ENCODE assay signal across 1 cellular context in genomic region chr5:77076961-77077820, GRCh38.
TF ChIP-seq lines count a peak whose summit lies in the region.

No MANE protein-coding gene starts in this region.

TF ChIP-seq in WTC11, 78 proteins besides CTCF, POLR2A, EP300 and RAD21 (continued from another document):
- TF ChIP-seq ZNF425 (CRISPR knock-in tag; conservative IDR thresholded peaks at IDR 0.05) (no peak), GRHL2 (CRISPR knock-in tag; IDR thresholded peaks at IDR 0.05; ENCODE audit: insufficient replicate concordance, severe bottlenecking) (no peak), JUN (CRISPR knock-in tag; IDR thresholded peaks at IDR 0.05) (0 out of 2 replicates have a peak, but pooled peaks have one; percentile 25), RELA (CRISPR knock-in tag; IDR thresholded peaks at IDR 0.05; ENCODE audit: borderline replicate concordance) (peak; percentile 18), GABPB1 (CRISPR knock-in tag; IDR thresholded peaks at IDR 0.05) (no peak), FOXK1 (CRISPR knock-in tag; IDR thresholded peaks at IDR 0.05) (peak; percentile 11; the same call in 1 of the 2 replicates), NFE2L1 (CRISPR knock-in tag; IDR thresholded peaks at IDR 0.05) (no peak), TEAD1 (CRISPR knock-in tag; IDR thresholded peaks at IDR 0.05) (peak; percentile 43; the same call in 1 of the 2 replicates), ETV6 (CRISPR knock-in tag; IDR thresholded peaks at IDR 0.05) (0 out of 2 replicates have a peak, but pooled peaks have one; percentile 28), ZNF532 (CRISPR knock-in tag; IDR thresholded peaks at IDR 0.05; ENCODE audit: borderline replicate concordance) (no peak), TP53 (CRISPR knock-in tag; IDR thresholded peaks at IDR 0.05) (peak; percentile 70; the same call in 1 of the 2 replicates), ZNF281 (CRISPR knock-in tag; IDR thresholded peaks at IDR 0.05) (no peak), MYBL2 (CRISPR knock-in tag; IDR thresholded peaks at IDR 0.05) (no peak), ZNF423 (CRISPR knock-in tag; IDR thresholded peaks at IDR 0.05) (peak; percentile 92), AFF4 (CRISPR knock-in tag; IDR thresholded peaks at IDR 0.05; ENCODE audit: borderline replicate concordance) (no peak), ZNF416 (CRISPR knock-in tag; IDR thresholded peaks at IDR 0.05) (peak; percentile 64; the same call in 1 of the 2 replicates), NR1H2 (CRISPR knock-in tag; IDR thresholded peaks at IDR 0.05) (no peak), ZNF512 (CRISPR knock-in tag; IDR thresholded peaks at IDR 0.05; ENCODE audit: borderline replicate concordance) (no peak), FOXP1 (CRISPR knock-in tag; IDR thresholded peaks at IDR 0.05; ENCODE audit: borderline replicate concordance) (peak; percentile 81; the same call in 1 of the 2 replicates), ZBTB43 (CRISPR knock-in tag; IDR thresholded peaks at IDR 0.05) (no peak), IRF1 (CRISPR knock-in tag; IDR thresholded peaks at IDR 0.05) (no peak), ZBTB21 (CRISPR knock-in tag; IDR thresholded peaks at IDR 0.05; ENCODE audit: borderline replicate concordance) (no peak), ZNF219 (CRISPR knock-in tag; IDR thresholded peaks at IDR 0.05; ENCODE audit: borderline replicate concordance) (no peak), ATF3 (CRISPR knock-in tag; conservative IDR thresholded peaks at IDR 0.05) (no peak), ZNF232 (CRISPR knock-in tag; IDR thresholded peaks at IDR 0.05) (no peak), EMX1 (CRISPR knock-in tag; IDR thresholded peaks at IDR 0.05) (no peak)
TF ChIP-seq in WTC11: peak in this region for 15.
